Comparison of ENCODE assay signal across 17 cellular contexts in the genomic region with DNA sequence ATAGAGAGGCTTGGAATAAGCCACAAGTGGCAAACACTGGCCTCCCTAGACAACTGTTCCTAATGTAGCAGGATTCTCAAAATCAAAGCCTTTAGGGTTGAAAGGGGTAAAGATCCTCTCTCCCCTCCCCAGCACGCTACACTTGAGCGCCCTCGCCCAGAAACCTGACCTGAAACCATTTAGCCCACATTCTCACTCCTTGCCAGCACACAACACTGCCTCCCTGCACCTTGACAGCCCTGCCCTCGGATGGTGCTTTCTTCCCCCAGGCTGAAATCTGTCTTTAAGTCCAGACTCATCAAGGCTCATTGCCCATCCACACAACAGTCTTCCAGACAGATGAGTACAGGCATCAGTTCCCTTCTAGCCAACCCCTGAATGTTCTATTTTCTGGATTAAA.
"Had no signal": no experiment of that assay in that cellular context is flagged by ENCODE, and none has a peak within 500 bp of the region (broad histone marks: within the 10 kb centered on the region; RNA-seq: fewer than 3 reads in every experiment).

No MANE protein-coding gene starts in this region.

- H3K27me3 ChIP-seq: pancreas, right lobe of liver, testis had no signal

- ATAC-seq: esophagus mucosa; naive thymus-derived CD8-positive, alpha-beta T cell; pancreas; right lobe of liver had no signal

- DNase-seq: activated CD4-positive, alpha-beta memory T cell treated with anti-CD3 and anti-CD28 coated beads for 36 hours; activated CD4-positive, alpha-beta T cell treated with anti-CD3 and anti-CD28 coated beads for 4 hours; activated gamma-delta T cell treated with Interleukin-2 at 50 U/mL for 16 hours; activated T-cell treated with anti-CD3 and anti-CD28 coated beads for 4 hours; effector CD8-positive, alpha-beta T cell; naive thymus-derived CD8-positive, alpha-beta T cell; pancreas; right lobe of liver; small intestine; stimulated activated CD4-positive, alpha-beta T cell treated with anti-CD3 and anti-CD28 coated beads, Interleukin-15, amount 100 ng/mL, for 24 hours; stimulated activated CD4-positive, alpha-beta T cell treated with anti-CD3 and anti-CD28 coated beads, Interleukin-2, amount 100 ng/mL, for 48 hours; testis had no signal

- H3K4me1 ChIP-seq: pancreas, right lobe of liver, testis had no signal

- H3K4me3 Mint-ChIP-seq: activated CD4-positive, alpha-beta memory T cell treated with anti-CD3 and anti-CD28 coated beads for 36 hours; activated naive CD8-positive, alpha-beta T cell; activated T-helper 1 cell treated with anti-CD3 and anti-CD28 coated beads, Interleukin-12 subunit alpha, Interleukin-12 subunit beta, Interleukin-2, Interleukin-4 antibody, amounts not matched to agents 30 ng/mL and 10 ng/mL and 1 ng/mL, durations not matched to agents 14 hours and 24 hours and 36 hours; dendritic cell treated with granulocyte-macrophage colony-stimulating factor and Interleukin-4, amounts not matched to agents 40 ng/mL and 50 ng/mL, for 4 days; naive thymus-derived CD8-positive, alpha-beta T cell; type B pancreatic cell had no signal

- H3K4me3 ChIP-seq: pancreas, right lobe of liver, testis had no signal

- H3K27ac Mint-ChIP-seq: activated CD4-positive, alpha-beta memory T cell treated with anti-CD3 and anti-CD28 coated beads for 36 hours; activated naive CD8-positive, alpha-beta T cell; activated T-helper 1 cell treated with anti-CD3 and anti-CD28 coated beads, Interleukin-12 subunit alpha, Interleukin-12 subunit beta, Interleukin-2, Interleukin-4 antibody, amounts not matched to agents 30 ng/mL and 10 ng/mL and 1 ng/mL, durations not matched to agents 14 hours and 24 hours and 36 hours; dendritic cell treated with granulocyte-macrophage colony-stimulating factor and Interleukin-4, amounts not matched to agents 40 ng/mL and 50 ng/mL, for 4 days; naive thymus-derived CD8-positive, alpha-beta T cell; type B pancreatic cell had no signal

- H3K9me3 Mint-ChIP-seq: activated CD4-positive, alpha-beta memory T cell treated with anti-CD3 and anti-CD28 coated beads for 36 hours; activated T-helper 1 cell treated with anti-CD3 and anti-CD28 coated beads, Interleukin-12 subunit alpha, Interleukin-12 subunit beta, Interleukin-2, Interleukin-4 antibody, amounts not matched to agents 30 ng/mL and 10 ng/mL and 1 ng/mL, durations not matched to agents 14 hours and 24 hours and 36 hours; dendritic cell treated with granulocyte-macrophage colony-stimulating factor and Interleukin-4, amounts not matched to agents 40 ng/mL and 50 ng/mL, for 4 days; type B pancreatic cell had no signal

- H3K9me3 ChIP-seq: pancreas, right lobe of liver, testis had no signal

- H3K27me3 Mint-ChIP-seq: dendritic cell treated with granulocyte-macrophage colony-stimulating factor and Interleukin-4, amounts not matched to agents 40 ng/mL and 50 ng/mL, for 4 days had no signal

- H3K27ac ChIP-seq: pancreas, right lobe of liver, testis had no signal

- H3K36me3 ChIP-seq: pancreas, right lobe of liver had no signal

- H3K36me3 Mint-ChIP-seq: activated CD4-positive, alpha-beta memory T cell treated with anti-CD3 and anti-CD28 coated beads for 36 hours; type B pancreatic cell had no signal
